Comparison of ENCODE assay signal across 29 cellular contexts in genomic region chr14:33441633-33442032, GRCh38.
DNase-seq lines count a peak whose midpoint lies in the region; ATAC-seq, FAIRE-seq and TF ChIP-seq lines count a peak whose summit lies in the region.
"Had no signal": no experiment of that assay in that cellular context is flagged by ENCODE, and none has a peak within 500 bp of the region (broad histone marks: within the 10 kb centered on the region; RNA-seq: fewer than 3 reads in every experiment).

No MANE protein-coding gene starts in this region.

- H3K9ac ChIP-seq in HepG2 (ENCODE audit: insufficient read depth, low read depth, low read length): no peak overlapping the region
- H3K9ac ChIP-seq: BLaER1; BLaER1 treated with 17β-estradiol and CSF1 and Interleukin-3, amounts not matched to agents 10 nM and 100 nM had no signal

- H3K27me3 ChIP-seq in HepG2 (ENCODE audit: control insufficient read depth in 1 of 2, insufficient read depth in 2 of 2, low read length in 2 of 2) (no peaks in the 10 kb centered on the region; a peak in 1 of 5 replicates), right lobe of liver (no peaks in the 10 kb centered on the region)
- H3K27me3 ChIP-seq: BE2C, BLaER1 had no signal

- under 1% methylated on average over 4 of the region's 4 CpGs for WGBS in HepG2 (ENCODE audit: low lambda C conversion rate)
- WGBS in right lobe of liver (ENCODE audit: insufficient coverage, low coverage, low lambda C conversion rate, missing lambda C conversion rate): 61% methylated on average over 4 of the region's 4 CpGs

- H4K20me1 ChIP-seq in HepG2 (ENCODE audit: insufficient read depth, low read length): no peaks in the 10 kb centered on the region
- H4K20me1 ChIP-seq: BLaER1; BLaER1 treated with 17β-estradiol and CSF1 and Interleukin-3, amounts not matched to agents 10 nM and 100 nM had no signal

- peaks cover 33% of the 10 kb centered on the region for H3K9me3 ChIP-seq in HepG2 (ENCODE audit: low read length)
- H3K9me3 ChIP-seq in right lobe of liver: no peaks in the 10 kb centered on the region
- H3K9me3 ChIP-seq: A549, BE2C, Caco-2 had no signal

- CTCF ChIA-PET in HepG2 (lab: Yijun Ruan, JAX; ENCODE audit: low intra/inter-chr PET ratio, low total read pairs): no interaction called here

- intact Hi-C loops in HepG2 (cut with micrococcal nuclease; ENCODE audit: unreplicated experiment): no loop called here
- intact Hi-C loops in right lobe of liver (cut with DNase I): no loop called here

- no peak for FAIRE-seq in HepG2 (lab: Jason Lieb, UNC)
- FAIRE-seq: A204.1, A549, D721Med had no signal

- POLR2A ChIA-PET in HepG2 (lab: Yijun Ruan, JAX): no interaction called here

- no peak for DNase-seq in HepG2 (ENCODE audit: low spot score)
- no peak for DNase-seq in right lobe of liver
- DNase-seq: 8988T; ACHN; AML-193; BE2C; C1 segment of cervical spinal cord; Caco-2; Calu3; CD4-positive, alpha-beta memory T cell; CD4-positive, alpha-beta T cell; CD4-positive, CD25-positive, alpha-beta regulatory T cell; CD8-positive, alpha-beta memory T cell; CD8-positive, alpha-beta T cell; COR-L47; DMS 273 treated with DMSO at 0.1 percent for 48 hours; DMS153; DMS53; DMS79; DMS79 treated with DMSO at 0.1 percent for 48 hours; DND-41; EL had no signal

- TF ChIP-seq CTCF in HepG2 (CRISPR knock-in tag; IDR thresholded peaks at IDR 0.05) (no peak), right lobe of liver (IDR thresholded peaks at IDR 0.05) (no peak)

- no peaks in the 10 kb centered on the region for H3K79me2 ChIP-seq in HepG2 (ENCODE audit: insufficient read depth, low read length)

- no peak for ATAC-seq in HepG2
- no peak for ATAC-seq in right lobe of liver
- ATAC-seq: A549; CD8-positive, alpha-beta T cell had no signal

- H3K4me1 ChIP-seq in HepG2 (ENCODE audit: insufficient read depth, low read length) (no peaks in the 10 kb centered on the region), right lobe of liver (no peaks in the 10 kb centered on the region)
- H3K4me1 ChIP-seq: A549, BE2C, Caco-2 had no signal

- H3K36me3 ChIP-seq in HepG2 (replicated peaks in 1 of 2; ENCODE audit: control insufficient read depth in 1 of 2, insufficient read depth in 2 of 2, low read length in 2 of 2): no peaks in the 10 kb centered on the region
- H3K36me3 ChIP-seq in right lobe of liver: no peaks in the 10 kb centered on the region
- H3K36me3 ChIP-seq: BE2C; BLaER1; BLaER1 treated with 17β-estradiol and CSF1 and Interleukin-3, amounts not matched to agents 10 nM and 100 nM had no signal

- TF ChIP-seq POLR2A in HepG2 (IDR thresholded peaks at IDR 0.05; ENCODE audit: insufficient read depth in 1 of 2, low read depth in 2 of 2, low read length in 2 of 2) (no peak), right lobe of liver (IDR thresholded peaks at IDR 0.05) (no peak)

- in situ Hi-C loops in HepG2 (cut with HindIII; ENCODE audit: extremely low pct_ligation_motif_present, low pct_unique_long_range_greater_than_20kb): no loop called here

- no peak overlapping the region for H3K4me2 ChIP-seq in HepG2 (ENCODE audit: low read depth, low read length)
- H3K4me2 ChIP-seq: A549; BLaER1; BLaER1 treated with 17β-estradiol and CSF1 and Interleukin-3, amounts not matched to agents 10 nM and 100 nM had no signal

- H3K27ac ChIP-seq in HepG2 (ENCODE audit: extremely low read length, insufficient read depth, low read length) (no peak overlapping the region), right lobe of liver (no peak overlapping the region)
- H3K27ac ChIP-seq: 22Rv1; A549; BLaER1; BLaER1 treated with 17β-estradiol and CSF1 and Interleukin-3, amounts not matched to agents 10 nM and 100 nM; C4-2B had no signal

- no peak overlapping the region for H2AFZ ChIP-seq in HepG2 (ENCODE audit: low read length)

- TF ChIP-seq EP300 in HepG2 (IDR thresholded peaks at IDR 0.05; ENCODE audit: low read depth in 2 of 2, low read length in 2 of 2) (no peak), HepG2 (CRISPR knock-in tag; IDR thresholded peaks at IDR 0.05; ENCODE audit: borderline replicate concordance) (no peak)

- no peak overlapping the region for H3K4me3 ChIP-seq in HepG2 (replicated peaks in 1 of 3; ENCODE audit: insufficient read depth in 1 of 3, low read depth in 2 of 3, low read length in 3 of 3)
- H3K4me3 ChIP-seq in right lobe of liver: no peak overlapping the region
- H3K4me3 ChIP-seq: A549; BLaER1; BLaER1 treated with 17β-estradiol and CSF1 and Interleukin-3, amounts not matched to agents 10 nM and 100 nM had no signal

- no TSS peak for BruUV-seq in HepG2 (replicated peaks; lab: Mats Ljungman, UMichigan)

- TF ChIP-seq RAD21 in HepG2 (CRISPR knock-in tag; IDR thresholded peaks at IDR 0.05): no peak

TF ChIP-seq in HepG2, 621 proteins besides CTCF, POLR2A, EP300 and RAD21:
- peak; percentile 87; the same call in 1 of the 2 replicates for TF ChIP-seq ZNF431 (CRISPR knock-in tag; IDR thresholded peaks at IDR 0.05; ENCODE audit: borderline replicate concordance, low read depth)
- TF ChIP-seq ZNF772 (CRISPR knock-in tag; IDR thresholded peaks at IDR 0.05): no peak
- peak; percentile 58; the same call in 1 of the 2 replicates for TF ChIP-seq ZNF430 (CRISPR knock-in tag; IDR thresholded peaks at IDR 0.05)
